In the genomic region with DNA sequence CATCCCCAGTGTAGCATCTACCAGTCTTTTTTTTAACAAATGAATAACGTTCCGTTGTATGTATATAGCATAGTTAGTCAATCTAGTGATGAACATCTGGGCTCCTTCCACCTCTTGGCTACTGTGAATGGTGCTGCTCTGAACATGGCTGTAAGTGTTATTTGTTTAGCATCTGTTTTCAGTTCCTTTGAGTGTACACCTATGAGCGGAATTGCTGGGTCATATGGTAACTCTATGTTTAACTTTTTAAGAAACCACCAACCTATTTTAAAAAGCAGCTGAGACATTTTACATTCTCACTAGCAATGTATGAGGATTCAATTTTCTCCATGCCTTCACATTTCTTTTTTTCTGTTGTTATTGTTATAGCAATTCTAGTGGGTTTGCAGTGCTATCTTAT, we compare ENCODE assay signal across 25 cellular contexts.
"Had no signal": no experiment of that assay in that cellular context is flagged by ENCODE, and none has a peak within 500 bp of the region (broad histone marks: within the 10 kb centered on the region; RNA-seq: fewer than 3 reads in every experiment).

No MANE protein-coding gene starts in this region.

- H3K9me3 ChIP-seq: testis, thyroid gland had no signal

- H3K4me1 ChIP-seq: left ventricle myocardium inferior, neural progenitor cell, parathyroid adenoma, psoas muscle, right lobe of liver, stomach, testis, thyroid gland, upper lobe of right lung had no signal

- H3K4me2 ChIP-seq: hepatocyte, neural progenitor cell, smooth muscle cell had no signal

- H3K79me2 ChIP-seq: hepatocyte, parathyroid adenoma had no signal

- H3K27ac ChIP-seq: hepatocyte, left ventricle myocardium inferior, neural progenitor cell, neutrophil, parathyroid adenoma, psoas muscle, right lobe of liver, stomach, testis, thyroid gland, upper lobe of right lung had no signal

- ATAC-seq: natural killer cell; psoas muscle; right lobe of liver; stimulated activated naive B cell treated with anti-CD40 and anti-IgM and Interleukin-4, amounts not matched to agents 10 μg/mL and 1 μg/mL and 100 μg/mL, for 72 hours; stimulated activated naive CD8-positive, alpha-beta T cell treated with anti-CD3 and anti-CD28 coated beads, Interleukin-15, Interleukin-2, amounts not matched to agents 100 U/mL and 50 U/mL, for 24 hours; upper lobe of right lung had no signal

- H3K27me3 ChIP-seq: hepatocyte, neural progenitor cell, neutrophil, right lobe of liver, stomach, testis, thyroid gland, upper lobe of right lung had no signal

- H3K36me3 ChIP-seq: neutrophil, right lobe of liver, thyroid gland, upper lobe of right lung had no signal

- H3K4me3 ChIP-seq: hepatocyte, left ventricle myocardium inferior, lung, neural progenitor cell, psoas muscle, right lobe of liver, smooth muscle cell, stomach, testis, thyroid gland, upper lobe of right lung had no signal

- H2AFZ ChIP-seq: hepatocyte, neural progenitor cell, parathyroid adenoma had no signal

- DNase-seq: islet precursor cell; left ventricle myocardium inferior; mesendoderm; naive B cell; natural killer cell; nephron progenitor cell; occipital lobe; psoas muscle; right lobe of liver; stimulated activated CD4-positive, alpha-beta T cell treated with anti-CD3 and anti-CD28 coated beads, Interleukin-2, amount 100 ng/mL, for 24 hours; stimulated activated CD4-positive, alpha-beta T cell treated with anti-CD3 and anti-CD28 coated beads, Interleukin-4, amount 100 ng/mL, for 1 hour; stimulated activated naive B cell treated with anti-CD40 and anti-IgM and Interleukin-4, amounts not matched to agents 10 μg/mL and 1 μg/mL and 100 μg/mL, for 72 hours; stimulated activated naive CD8-positive, alpha-beta T cell treated with anti-CD3 and anti-CD28 coated beads, Interleukin-15, Interleukin-2, amounts not matched to agents 100 U/mL and 50 U/mL, for 24 hours; stomach; testis; thyroid gland; trophoblast cell; upper lobe of right lung had no signal

- H3K9ac ChIP-seq: neural progenitor cell, parathyroid adenoma had no signal

- FAIRE-seq: urothelium cell line had no signal
